Comparison of ENCODE assay signal across 16 cellular contexts in the genomic region with DNA sequence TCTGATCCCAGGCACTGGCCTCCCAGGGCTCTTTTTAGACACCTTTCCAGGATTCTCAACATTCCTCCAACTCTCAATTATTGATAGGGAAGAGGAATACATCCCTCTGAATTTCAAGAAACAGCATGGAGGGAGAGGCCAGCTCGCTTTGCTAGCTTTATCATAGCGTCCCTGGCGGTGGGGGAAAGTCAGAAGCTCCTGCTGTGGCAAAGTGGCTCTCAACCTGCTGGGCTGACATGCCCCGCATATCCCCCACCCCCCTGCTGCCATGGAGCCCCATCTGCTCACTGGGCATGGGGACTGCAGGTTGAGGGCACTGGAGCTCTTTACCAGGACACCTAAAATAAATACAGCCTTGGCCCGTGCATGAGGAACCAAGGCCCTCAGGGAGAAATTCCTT.
DNase-seq lines count a peak whose midpoint lies in the region; FAIRE-seq and TF ChIP-seq lines count a peak whose summit lies in the region.
"Had no signal": no experiment of that assay in that cellular context is flagged by ENCODE, and none has a peak within 500 bp of the region (broad histone marks: within the 10 kb centered on the region; RNA-seq: fewer than 3 reads in every experiment).

No MANE protein-coding gene starts in this region.

- no peak overlapping the region for H4K91ac ChIP-seq in H9 (ENCODE audit: insufficient read length, low read depth, low read length)

- H3K27ac ChIP-seq in H9 (ENCODE audit: insufficient read length, low read depth, low read length) (no peak overlapping the region), WERI-Rb-1 (peak overlapping the region; percentile 93), neural progenitor cell (no peak overlapping the region), breast epithelium (no peak overlapping the region)
- H3K27ac ChIP-seq: A549, HL-60, SJCRH30 had no signal

- H2AFZ ChIP-seq in H9 (ENCODE audit: low read length), result no peak overlapping the region
- no peak overlapping the region for H2AFZ ChIP-seq in neural progenitor cell (replicated peaks)

- H2BK5ac ChIP-seq in H9 (ENCODE audit: insufficient read length, low read length), result no peak overlapping the region

- no peaks in the 10 kb centered on the region for H3K36me3 Mint-ChIP-seq in H9 (ENCODE audit: insufficient read depth in 1 of 3, low read depth in 3 of 3)
- H3K36me3 Mint-ChIP-seq in neural progenitor cell, result no peaks in the 10 kb centered on the region

- H3K9me3 Mint-ChIP-seq in H9 (no peaks in the 10 kb centered on the region), neural progenitor cell (no peaks in the 10 kb centered on the region)

- FAIRE-seq in D721Med (lab: Jason Lieb, UNC), result no peak
- FAIRE-seq: GM19239 had no signal

- H3K36me3 ChIP-seq in WERI-Rb-1 (no peaks in the 10 kb centered on the region), neural progenitor cell (no peaks in the 10 kb centered on the region), breast epithelium (no peaks in the 10 kb centered on the region)
- H3K36me3 ChIP-seq: SJCRH30 had no signal

- H3K27me3 ChIP-seq in H9 (ENCODE audit: insufficient read depth, low read length), result no peaks in the 10 kb centered on the region
- H3K27me3 ChIP-seq in WERI-Rb-1 (ENCODE audit: insufficient read depth, low read depth, severe bottlenecking), result no peaks in the 10 kb centered on the region
- H3K27me3 ChIP-seq in neural progenitor cell, result no peaks in the 10 kb centered on the region
- no peaks in the 10 kb centered on the region for H3K27me3 ChIP-seq in breast epithelium

- H3K79me1 ChIP-seq in H9 (ENCODE audit: insufficient read depth, low read depth, low read length, poor library complexity, severe bottlenecking), result no peaks in the 10 kb centered on the region

- no peak overlapping the region for H3K23ac ChIP-seq in H9 (ENCODE audit: insufficient read length, low read depth, low read length)

- no peak for TF ChIP-seq POLR2A in breast epithelium (IDR thresholded peaks at IDR 0.05)

- H3K4me3 Mint-ChIP-seq in H9 (no peak overlapping the region), neural progenitor cell (no peak overlapping the region)

- H3K14ac ChIP-seq in H9 (ENCODE audit: insufficient read depth, low read length), result no peak overlapping the region

- no peak overlapping the region for H3K27ac Mint-ChIP-seq in H9
- H3K27ac Mint-ChIP-seq in neural progenitor cell, result no peak overlapping the region

- no peak overlapping the region for H4K5ac ChIP-seq in H9 (ENCODE audit: insufficient read length, low read depth, low read length)

- no peaks in the 10 kb centered on the region for H4K20me1 ChIP-seq in H9 (ENCODE audit: control insufficient read depth, insufficient read depth, insufficient read length)
- no peaks in the 10 kb centered on the region for H4K20me1 ChIP-seq in neural progenitor cell (ENCODE audit: low read depth)

- no peak overlapping the region for H3K56ac ChIP-seq in H9 (ENCODE audit: insufficient read length, low read depth, low read length)

- H3K23me2 ChIP-seq in H9 (ENCODE audit: insufficient read length, low read depth, low read length, poor library complexity, severe bottlenecking), result no peaks in the 10 kb centered on the region

- H3T11ph ChIP-seq in H9 (ENCODE audit: low read length), result no peak overlapping the region

- no peaks in the 10 kb centered on the region for H3F3A ChIP-seq in neural progenitor cell (ENCODE audit: low read depth)

- intact Hi-C loops in breast epithelium (cut with DNase I; ENCODE audit: low total_unique reads), result no loop called here

- no peak overlapping the region for H3K4ac ChIP-seq in H9 (ENCODE audit: low read depth, low read length)

- no peak overlapping the region for H3K18ac ChIP-seq in H9 (ENCODE audit: insufficient read length, low read depth, low read length)

- H2BK20ac ChIP-seq in H9 (ENCODE audit: low read depth, low read length, poor library complexity, severe bottlenecking), result no peak overlapping the region

- WGBS in H9 (ENCODE audit: extremely low coverage, insufficient read length, low lambda C conversion rate), result no CpG with 5 or more reads among the region's 5 CpGs

- H3K9me3 ChIP-seq in H9 (ENCODE audit: control insufficient read depth, low read depth, low read length), result no peaks in the 10 kb centered on the region
- no peaks in the 10 kb centered on the region for H3K9me3 ChIP-seq in WERI-Rb-1 (ENCODE audit: severe bottlenecking)
- H3K9me3 ChIP-seq in neural progenitor cell (ENCODE audit: low read depth), result no peaks in the 10 kb centered on the region
- no peaks in the 10 kb centered on the region for H3K9me3 ChIP-seq in breast epithelium
- H3K9me3 ChIP-seq: A549 had no signal

- H3K4me2 ChIP-seq in H9 (ENCODE audit: insufficient read depth, insufficient read length, low read length), result no peak overlapping the region
- H3K4me2 ChIP-seq in neural progenitor cell, result no peak overlapping the region
- H3K4me2 ChIP-seq: A549 had no signal

- H3K4me1 Mint-ChIP-seq in H9 (peaks cover 23 to 27% of the 10 kb centered on the region in 2 experiments), neural progenitor cell (peaks cover 43% of the 10 kb centered on the region)

- H2AK5ac ChIP-seq in H9 (ENCODE audit: insufficient read length, low read length), result no peak overlapping the region

- H3K79me2 ChIP-seq in H9 (ENCODE audit: insufficient read depth, low read length) (no peaks in the 10 kb centered on the region), neural progenitor cell (ENCODE audit: low read depth) (no peaks in the 10 kb centered on the region)

- H3K4me1 ChIP-seq in H9 (ENCODE audit: insufficient read depth, low read length) (no peaks in the 10 kb centered on the region; the same call in 1 of the 2 replicates), neural progenitor cell (no peaks in the 10 kb centered on the region), breast epithelium (no peaks in the 10 kb centered on the region)
- H3K4me1 ChIP-seq: A549, SJCRH30 had no signal

- no peak overlapping the region for H2BK12ac ChIP-seq in H9 (ENCODE audit: insufficient read length, low read depth, low read length)

- DNase-seq in D721Med (ENCODE audit: insufficient read length, low spot score) (no peak), H9 (peak; percentile 69), WERI-Rb-1 (peak; percentile 97), neural progenitor cell (ENCODE audit: low spot score) (no peak), AG08395 (ENCODE audit: low spot score) (no peak), breast epithelium (ENCODE audit: low spot score in 2 of 2) (no peak)
- no peak for DNase-seq in stimulated activated CD8-positive, alpha-beta memory T cell treated with anti-CD3 and anti-CD28 coated beads, Interleukin-4, amount 100 ng/mL, for 48 hours
- DNase-seq: MV-4-11, NCI-H1930, NCI-H226, NCI-H748 treated with DMSO at 0.1 percent for 48 hours, PC-3, SJCRH30 had no signal

- no peak overlapping the region for H2BK15ac ChIP-seq in H9 (ENCODE audit: low read depth, low read length)

- H3K4me3 ChIP-seq in WERI-Rb-1 (ENCODE audit: low read depth, low read length) (peak overlapping the region; percentile 24), neural progenitor cell (no peak overlapping the region), breast epithelium (no peak overlapping the region)
- H3K4me3 ChIP-seq: A549, SJCRH30 had no signal

- no peak overlapping the region for H2BK120ac ChIP-seq in H9 (ENCODE audit: low read depth, low read length, poor library complexity, severe bottlenecking)

- TF ChIP-seq CTCF in D721Med (IDR thresholded peaks at IDR 0.05; ENCODE audit: insufficient read depth, missing control alignments) (peak; percentile 16), H9 (conservative IDR thresholded peaks at IDR 0.05) (peak; percentile 58), WERI-Rb-1 (IDR thresholded peaks at IDR 0.05; ENCODE audit: low read depth, low read length) (peak; percentile 87), neural progenitor cell (IDR thresholded peaks at IDR 0.05) (peak; percentile 40), breast epithelium (IDR thresholded peaks at IDR 0.05) (no peak)

- H4K8ac ChIP-seq in H9 (replicated peaks; ENCODE audit: insufficient read length, low read depth, low read length), result no peak overlapping the region

- no peak overlapping the region for H3K9ac ChIP-seq in H9 (ENCODE audit: extremely low read depth, insufficient read length, low read length)
- H3K9ac ChIP-seq in neural progenitor cell, result no peak overlapping the region

- H3K27me3 Mint-ChIP-seq in H9 (ENCODE audit: low read depth), result peaks cover 2% of the 10 kb centered on the region; the same call in 1 of the 2 replicates
- H3K27me3 Mint-ChIP-seq in neural progenitor cell (ENCODE audit: insufficient read depth, low read depth), result no peaks in the 10 kb centered on the region

Comparison
In these comparisons a context has a peak if more than half of its experiments do, and no peak if none do; other contexts are left out.
1. DNase-seq: peak in H9 (single experiment) and WERI-Rb-1 (single experiment); none in D721Med (single experiment), neural progenitor cell (single experiment), stimulated activated CD8-positive, alpha-beta memory T cell treated with anti-CD3 and anti-CD28 coated beads, Interleukin-4, amount 100 ng/mL, for 48 hours (single experiment), AG08395 (single experiment) and breast epithelium (0 of 2).
2. CTCF ChIP-seq: peak in D721Med (single experiment), H9 (single experiment), WERI-Rb-1 (single experiment) and neural progenitor cell (single experiment); none in breast epithelium (0 of 3).